22 cellular contexts compared by ENCODE assay signal in genomic region chr18:28458751-28459150, GRCh38.
DNase-seq lines count a peak whose midpoint lies in the region; ATAC-seq, FAIRE-seq and TF ChIP-seq lines count a peak whose summit lies in the region.
"Had no signal": no experiment of that assay in that cellular context is flagged by ENCODE, and none has a peak within 500 bp of the region (broad histone marks: within the 10 kb centered on the region; RNA-seq: fewer than 3 reads in every experiment).

No MANE protein-coding gene starts in this region.

- POLR2A ChIA-PET in PC-3 (lab: Charles Lee; ENCODE audit: unreplicated experiment), result no interaction called here

- H4K20me1 ChIP-seq in PC-3 (ENCODE audit: low read length) (no peaks in the 10 kb centered on the region), hepatocyte (ENCODE audit: insufficient read depth, poor library complexity, severe bottlenecking) (no peaks in the 10 kb centered on the region)
- H4K20me1 ChIP-seq: BLaER1 had no signal

- H3K4me2 ChIP-seq in PC-3 (ENCODE audit: low read length) (no peak overlapping the region), hepatocyte (no peak overlapping the region)
- H3K4me2 ChIP-seq: BLaER1 had no signal

- H3K36me3 ChIP-seq in PC-3 (ENCODE audit: low read depth, low read length) (no peaks in the 10 kb centered on the region), hepatocyte (replicated peaks; ENCODE audit: insufficient read depth, low read depth) (no peaks in the 10 kb centered on the region)
- H3K36me3 ChIP-seq: BE2C, BLaER1 had no signal

- H3K27ac ChIP-seq in PC-3 (ENCODE audit: low read length), result no peak overlapping the region
- H3K27ac ChIP-seq in hepatocyte, result peak overlapping the region; percentile 52
- no peak overlapping the region for H3K27ac ChIP-seq in right cardiac atrium (ENCODE audit: low read length)
- H3K27ac ChIP-seq: BLaER1 had no signal

- no peaks in the 10 kb centered on the region for H3K79me2 ChIP-seq in PC-3 (ENCODE audit: low read length)
- H3K79me2 ChIP-seq in hepatocyte, result no peaks in the 10 kb centered on the region

- intact Hi-C loops in PC-3 (cut with micrococcal nuclease) (no loop called here), right cardiac atrium (cut with DNase I) (no loop called here)

- 95% methylated on average over 1 of the region's 1 CpG for WGBS in hepatocyte (ENCODE audit: low lambda C conversion rate, missing lambda C conversion rate)
- WGBS in right cardiac atrium, result 78% methylated on average over 1 of the region's 1 CpG

- H3F3A ChIP-seq in PC-3 (ENCODE audit: low read length, unreplicated experiment), result no peaks in the 10 kb centered on the region

- H3K9me3 ChIP-seq in PC-3 (ENCODE audit: low read length), result no peaks in the 10 kb centered on the region
- no peaks in the 10 kb centered on the region for H3K9me3 ChIP-seq in hepatocyte (ENCODE audit: low read depth)
- no peaks in the 10 kb centered on the region for H3K9me3 ChIP-seq in right cardiac atrium (ENCODE audit: control insufficient read depth, low read length)
- H3K9me3 ChIP-seq: BE2C, BLaER1 had no signal

- ATAC-seq in PC-3 (peak; percentile 75), right cardiac atrium (no peak), HG03097 (IDR thresholded peaks at IDR 0.05; ENCODE audit: low FRiP score, unreplicated experiment) (no peak)

- H3K27me3 ChIP-seq in PC-3 (ENCODE audit: low read length) (no peaks in the 10 kb centered on the region), hepatocyte (no peaks in the 10 kb centered on the region), right cardiac atrium (ENCODE audit: control insufficient read depth, insufficient read depth) (no peaks in the 10 kb centered on the region)
- H3K27me3 ChIP-seq: BE2C, BLaER1 had no signal

- H2AFZ ChIP-seq in PC-3 (ENCODE audit: low read length) (no peak overlapping the region), hepatocyte (no peak overlapping the region)

- H3K4me3 ChIP-seq in PC-3 (ENCODE audit: low read length) (no peak overlapping the region), hepatocyte (no peak overlapping the region), right cardiac atrium (ENCODE audit: low read length) (no peak overlapping the region)
- H3K4me3 ChIP-seq: BLaER1 had no signal

- CTCF ChIA-PET in PC-3 (lab: Charles Lee), result no interaction called here

- TF ChIP-seq CTCF in D721Med (IDR thresholded peaks at IDR 0.05; ENCODE audit: insufficient read depth, missing control alignments), result no peak
- no peak for TF ChIP-seq CTCF in PC-3 (conservative IDR thresholded peaks at IDR 0.05; ENCODE audit: low read depth, low read length)
- TF ChIP-seq CTCF in hepatocyte (IDR thresholded peaks at IDR 0.05; ENCODE audit: poor library complexity), result no peak

- peak; percentile 92 for FAIRE-seq in D721Med (lab: Jason Lieb, UNC)
- FAIRE-seq: A204.1, G401.6, GM12891, GM19239 had no signal

- DNase-seq in D721Med (ENCODE audit: insufficient read length, low spot score) (no peak), PC-3 (peak; percentile 52), hepatocyte (ENCODE audit: low spot score) (no peak), stromal cell of bone marrow (ENCODE audit: low read depth) (peak; percentile 4), NCI-H510A treated with DMSO at 0.1 percent for 48 hours (lab: John Stamatoyannopoulos, UW) (no peak), right cardiac atrium (no peak)
- DNase-seq: 8988T; ACHN; BE2C; C1 segment of cervical spinal cord; CD4-positive, alpha-beta memory T cell; CD4-positive, CD25-positive, alpha-beta regulatory T cell; CD8-positive, alpha-beta memory T cell; COR-L47; DMS79 treated with DMSO at 0.1 percent for 48 hours; GF-D8 had no signal

- peaks cover 30% of the 10 kb centered on the region for H3K4me1 ChIP-seq in PC-3 (ENCODE audit: insufficient read depth, low read length)
- no peaks in the 10 kb centered on the region for H3K4me1 ChIP-seq in hepatocyte (ENCODE audit: insufficient read depth)
- no peaks in the 10 kb centered on the region for H3K4me1 ChIP-seq in right cardiac atrium (ENCODE audit: control insufficient read depth, insufficient read depth, low read length)
- H3K4me1 ChIP-seq: BE2C, BLaER1 had no signal

- no peaks in the 10 kb centered on the region for H3K9me2 ChIP-seq in PC-3 (replicated peaks; ENCODE audit: low read length)
- H3K9me2 ChIP-seq in hepatocyte (replicated peaks; ENCODE audit: insufficient read depth), result no peaks in the 10 kb centered on the region

- H3K9ac ChIP-seq in PC-3 (ENCODE audit: low read length), result no peak overlapping the region
- H3K9ac ChIP-seq: BLaER1 had no signal

- no TSS peak for BruUV-seq in PC-3 (replicated peaks; lab: Mats Ljungman, UMichigan)

Comparison
In these comparisons a context has a peak if more than half of its experiments do, and no peak if none do; other contexts are left out.
1. DNase-seq: peak in PC-3 (single experiment) and stromal cell of bone marrow (single experiment); none in D721Med (single experiment), hepatocyte (single experiment), NCI-H510A treated with DMSO at 0.1 percent for 48 hours (single experiment) and right cardiac atrium (0 of 3).